8 cellular contexts compared by ENCODE assay signal in the genomic region with DNA sequence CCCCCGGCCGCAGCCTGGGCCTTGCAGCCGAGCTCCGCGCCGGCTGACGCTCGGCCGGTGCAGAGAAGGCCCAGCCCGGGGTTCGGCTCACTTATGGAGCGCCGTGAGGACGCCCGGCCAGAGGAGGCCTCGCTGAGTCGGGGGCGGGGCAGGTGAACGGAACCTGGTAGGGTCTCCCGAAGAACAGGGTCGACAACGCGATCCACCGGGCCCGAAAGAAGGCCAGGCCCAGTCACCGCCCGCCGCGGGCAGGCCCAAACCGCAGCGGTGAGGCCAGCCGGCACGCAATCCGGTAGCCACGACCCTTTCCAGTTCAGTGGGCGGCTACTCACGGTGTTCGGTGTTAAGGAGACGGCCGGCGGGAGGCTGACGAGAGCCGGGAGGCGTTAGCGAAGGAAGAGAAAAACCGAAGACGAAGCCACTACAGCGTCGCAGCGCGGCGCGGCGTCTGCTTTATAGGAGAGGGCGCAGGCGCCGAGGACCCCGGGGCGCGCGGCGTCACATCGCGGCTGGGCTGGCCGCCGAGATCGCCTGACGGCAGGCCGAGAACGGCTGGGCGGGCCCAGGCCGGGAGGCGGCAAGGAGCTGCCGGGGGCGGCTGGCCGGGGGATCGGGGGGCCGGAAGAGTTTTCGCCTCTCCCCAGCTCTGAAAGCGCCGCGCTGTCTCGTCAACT. TPM values are rescaled to one million over a fixed set of nuclear protein-coding genes. Genes with fewer than 3 reads are reported as not detected.
DNase-seq lines count a peak whose midpoint lies in the region; ATAC-seq and TF ChIP-seq lines count a peak whose summit lies in the region.

A gene (minus strand): TSS at position 428 of the 674 bp plus-strand sequence. CDS start 2,928 bp downstream, outside the sequence.

- no peaks in the 10 kb centered on the region for H3K9me3 Mint-ChIP-seq in activated T-helper 2 cell treated with anti-CD3 and anti-CD28 coated beads, Interferon-gamma antibody, Interleukin-2, Interleukin-4, amounts not matched to agents 10 μg/mL and 5 μg/mL and 100 μg/mL, durations not matched to agents 14 hours and 24 hours and 36 hours
- H3K9me3 Mint-ChIP-seq in naive thymus-derived CD8-positive, alpha-beta T cell: no peaks in the 10 kb centered on the region
- no peaks in the 10 kb centered on the region for H3K9me3 Mint-ChIP-seq in stimulated activated naive B cell treated with anti-CD40 and anti-IgM and Interleukin-4, amounts not matched to agents 10 μg/mL and 1 μg/mL and 100 μg/mL, for 72 hours

- peak; percentile 69 for ATAC-seq in GM21619 (IDR thresholded peaks at IDR 0.05; ENCODE audit: unreplicated experiment)
- peak; percentile 81 to 83 for ATAC-seq in naive thymus-derived CD8-positive, alpha-beta T cell
- ATAC-seq in stimulated activated naive B cell treated with anti-CD40 and anti-IgM and Interleukin-4, amounts not matched to agents 10 μg/mL and 1 μg/mL and 100 μg/mL, for 72 hours (replicated peaks): peak; percentile 89 to 91

- peak within 1 kb of the TSS; percentile 97 for H3K4me3 Mint-ChIP-seq in activated T-helper 2 cell treated with anti-CD3 and anti-CD28 coated beads, Interferon-gamma antibody, Interleukin-2, Interleukin-4, amounts not matched to agents 10 μg/mL and 5 μg/mL and 100 μg/mL, durations not matched to agents 14 hours and 24 hours and 36 hours (ENCODE audit: low read depth)
- H3K4me3 Mint-ChIP-seq in naive thymus-derived CD8-positive, alpha-beta T cell: peak within 1 kb of the TSS; percentile 93 to 99 (median 96)
- peak within 1 kb of the TSS; percentile 94 to 97 for H3K4me3 Mint-ChIP-seq in stimulated activated naive B cell treated with anti-CD40 and anti-IgM and Interleukin-4, amounts not matched to agents 10 μg/mL and 1 μg/mL and 100 μg/mL, for 72 hours

- peaks cover 23% of the 10 kb centered on the region for H3K4me1 Mint-ChIP-seq in activated T-helper 2 cell treated with anti-CD3 and anti-CD28 coated beads, Interferon-gamma antibody, Interleukin-2, Interleukin-4, amounts not matched to agents 10 μg/mL and 5 μg/mL and 100 μg/mL, durations not matched to agents 14 hours and 24 hours and 36 hours (ENCODE audit: low read depth)
- peaks cover 16 to 39% (median 31%) of the 10 kb centered on the region in 4 donors for H3K4me1 Mint-ChIP-seq in naive thymus-derived CD8-positive, alpha-beta T cell
- H3K4me1 Mint-ChIP-seq in stimulated activated naive B cell treated with anti-CD40 and anti-IgM and Interleukin-4, amounts not matched to agents 10 μg/mL and 1 μg/mL and 100 μg/mL, for 72 hours: peaks cover 7 to 32% of the 10 kb centered on the region in 2 donors

- intact Hi-C loops in activated T-helper 2 cell treated with anti-CD3 and anti-CD28 coated beads, Interferon-gamma antibody, Interleukin-2, Interleukin-4, amounts not matched to agents 10 μg/mL and 5 μg/mL and 100 μg/mL, durations not matched to agents 14 hours and 24 hours and 36 hours (cut with micrococcal nuclease): loop anchor here (1.0 to 10.0 kb wide), 5 partner anchors 50 to 581 kb away; a partner anchor contains a TSS

- DNase-seq in DMS79 (lab: John Stamatoyannopoulos, UW) (peak; percentile 11), KBM-7 (peak; percentile 87), fibroblast of mammary gland (ENCODE audit: low read depth) (peak; percentile 71)
- peak; percentile 85 for DNase-seq in activated T-helper 2 cell treated with anti-CD3 and anti-CD28 coated beads, Interferon-gamma antibody, Interleukin-2, Interleukin-4, amounts not matched to agents 10 μg/mL and 5 μg/mL and 100 μg/mL, durations not matched to agents 14 hours and 24 hours and 36 hours (ENCODE audit: low spot score)
- DNase-seq in naive thymus-derived CD8-positive, alpha-beta T cell: peak; percentile 73 to 95 (median 87)
- DNase-seq in stimulated activated naive B cell treated with anti-CD40 and anti-IgM and Interleukin-4, amounts not matched to agents 10 μg/mL and 1 μg/mL and 100 μg/mL, for 72 hours: peak; percentile 85

- POLR2A ChIA-PET in naive thymus-derived CD8-positive, alpha-beta T cell (lab: Charles Lee): interaction anchor here (0.5 to 4.3 kb wide), 51 partner anchors 8 to 1879 kb away, joined by 3 to 73 read pairs (median 4); a partner anchor contains a TSS

- H3K27me3 Mint-ChIP-seq in activated T-helper 2 cell treated with anti-CD3 and anti-CD28 coated beads, Interferon-gamma antibody, Interleukin-2, Interleukin-4, amounts not matched to agents 10 μg/mL and 5 μg/mL and 100 μg/mL, durations not matched to agents 14 hours and 24 hours and 36 hours (ENCODE audit: low read depth): peaks cover 8% of the 10 kb centered on the region
- no peaks in the 10 kb centered on the region for H3K27me3 Mint-ChIP-seq in naive thymus-derived CD8-positive, alpha-beta T cell
- no peaks in the 10 kb centered on the region for H3K27me3 Mint-ChIP-seq in stimulated activated naive B cell treated with anti-CD40 and anti-IgM and Interleukin-4, amounts not matched to agents 10 μg/mL and 1 μg/mL and 100 μg/mL, for 72 hours

- in situ Hi-C loops in KBM-7 (cut with MboI; ENCODE audit: low pct_unique_long_range_greater_than_20kb, low sequenced_read_pairs): no loop called here

- peak within 1 kb of the TSS; percentile 98 for H3K27ac Mint-ChIP-seq in activated T-helper 2 cell treated with anti-CD3 and anti-CD28 coated beads, Interferon-gamma antibody, Interleukin-2, Interleukin-4, amounts not matched to agents 10 μg/mL and 5 μg/mL and 100 μg/mL, durations not matched to agents 14 hours and 24 hours and 36 hours
- H3K27ac Mint-ChIP-seq in naive thymus-derived CD8-positive, alpha-beta T cell: peak within 1 kb of the TSS; percentile 95 to 99 (median 98)
- H3K27ac Mint-ChIP-seq in stimulated activated naive B cell treated with anti-CD40 and anti-IgM and Interleukin-4, amounts not matched to agents 10 μg/mL and 1 μg/mL and 100 μg/mL, for 72 hours: peak within 1 kb of the TSS; percentile 99

- peak within 1 kb of the TSS; percentile 64 for H3K4me3 ChIP-seq in fibroblast of mammary gland (ENCODE audit: control insufficient read depth, low read depth, low read length)

- TF ChIP-seq POLR2A in Raji (IDR thresholded peaks at IDR 0.05; ENCODE audit: insufficient read depth, low read depth, low read length): peak; percentile 99

- TF ChIP-seq CTCF in fibroblast of mammary gland (conservative IDR thresholded peaks at IDR 0.05; ENCODE audit: control insufficient read depth, insufficient read depth, low read depth, low read length): no peak

- peaks cover 24% of the 10 kb centered on the region for H3K36me3 Mint-ChIP-seq in activated T-helper 2 cell treated with anti-CD3 and anti-CD28 coated beads, Interferon-gamma antibody, Interleukin-2, Interleukin-4, amounts not matched to agents 10 μg/mL and 5 μg/mL and 100 μg/mL, durations not matched to agents 14 hours and 24 hours and 36 hours (ENCODE audit: low read depth)
- H3K36me3 Mint-ChIP-seq in naive thymus-derived CD8-positive, alpha-beta T cell: peaks cover 0 to 26% (median 12%) of the 10 kb centered on the region in 3 donors
- peaks cover 8 to 18% of the 10 kb centered on the region in 2 donors for H3K36me3 Mint-ChIP-seq in stimulated activated naive B cell treated with anti-CD40 and anti-IgM and Interleukin-4, amounts not matched to agents 10 μg/mL and 1 μg/mL and 100 μg/mL, for 72 hours

RNA-seq across cellular contexts. Expression of the gene that starts here (rescaled TPM):
- total RNA-seq in activated T-helper 2 cell treated with anti-CD3 and anti-CD28 coated beads, Interferon-gamma antibody, Interleukin-2, Interleukin-4, amounts not matched to agents 10 μg/mL and 5 μg/mL and 100 μg/mL, durations not matched to agents 14 hours and 24 hours and 36 hours: 254 and 257 TPM in 2 replicates
- 100 to 1,000 TPM; 250 to 262 TPM for total RNA-seq in naive thymus-derived CD8-positive, alpha-beta T cell
- polyA plus RNA-seq in naive thymus-derived CD8-positive, alpha-beta T cell: 1,000 to 10,000 TPM; 1,138 to 1,312 (median 1,209) TPM

Comparison
In these comparisons a context has a peak if more than half of its experiments do, and no peak if none do; other contexts are left out.
1. Peak in every context shown above with its lines: DNase-seq, ATAC-seq and H3K4me3 ChIP-seq.
2. DNase-seq: peak in every context shown above with its lines; median percentile 87 in KBM-7; 87 in naive thymus-derived CD8-positive, alpha-beta T cell; 85 in activated T-helper 2 cell treated with anti-CD3 and anti-CD28 coated beads, Interferon-gamma antibody, Interleukin-2, Interleukin-4, amounts not matched to agents 10 μg/mL and 5 μg/mL and 100 μg/mL, durations not matched to agents 14 hours and 24 hours and 36 hours; 85 in stimulated activated naive B cell treated with anti-CD40 and anti-IgM and Interleukin-4, amounts not matched to agents 10 μg/mL and 1 μg/mL and 100 μg/mL, for 72 hours; 71 in fibroblast of mammary gland; 11 in DMS79.